In the genomic region with DNA sequence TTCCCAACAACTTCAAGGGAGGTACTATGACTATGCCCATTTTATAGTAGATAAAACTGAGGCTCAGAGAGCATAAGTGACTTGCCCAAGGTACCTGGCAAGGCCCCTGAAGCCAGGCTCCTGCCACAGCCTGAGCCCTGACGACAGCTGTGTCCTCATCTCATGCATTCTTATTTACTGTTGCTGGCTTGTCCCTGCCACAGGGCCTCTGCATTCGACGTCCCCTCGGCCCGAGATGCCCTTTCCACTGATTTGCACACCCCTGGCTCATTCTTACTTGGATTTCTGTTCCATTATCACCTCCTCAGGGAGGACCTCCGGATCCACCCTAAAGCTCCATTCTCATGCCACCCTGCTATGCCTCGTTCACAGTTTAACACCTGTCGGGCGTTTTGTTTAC, we compare ENCODE assay signal across 1 cellular context.
TF ChIP-seq lines count a peak whose summit lies in the region.

No MANE protein-coding gene starts in this region.

TF ChIP-seq in H1, 55 proteins besides CTCF, POLR2A, EP300 and RAD21:
- TF ChIP-seq RBBP5 (IDR thresholded peaks at IDR 0.05; ENCODE audit: borderline replicate concordance, low read depth, low read length) (no peak), ASH2L (IDR thresholded peaks at IDR 0.05; ENCODE audit: low read length) (no peak), SP2 (IDR thresholded peaks at IDR 0.05; ENCODE audit: low read length) (no peak), TBP (IDR thresholded peaks at IDR 0.05; ENCODE audit: low read depth, low read length) (no peak), BRCA1 (IDR thresholded peaks at IDR 0.05; ENCODE audit: low read depth, low read length) (no peak), SIRT6 (IDR thresholded peaks at IDR 0.05; ENCODE audit: low read length) (no peak), FOSL1 (IDR thresholded peaks at IDR 0.05; ENCODE audit: insufficient read depth, low read depth, low read length) (no peak)
- TF ChIP-seq, protein P1, sequence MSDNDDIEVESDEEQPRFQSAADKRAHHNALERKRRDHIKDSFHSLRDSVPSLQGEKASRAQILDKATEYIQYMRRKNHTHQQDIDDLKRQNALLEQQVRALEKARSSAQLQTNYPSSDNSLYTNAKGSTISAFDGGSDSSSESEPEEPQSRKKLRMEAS (IDR thresholded peaks at IDR 0.05) = no peak
TF ChIP-seq in H1: peak in this region for 0.
